ENCODE assay signal across 23 cellular contexts in genomic region chr2:2862386-2862785, GRCh38.
"Had no signal": no experiment of that assay in that cellular context is flagged by ENCODE, and none has a peak within 500 bp of the region (broad histone marks: within the 10 kb centered on the region; RNA-seq: fewer than 3 reads in every experiment).

No MANE protein-coding gene starts in this region.

- H3K27me3 Mint-ChIP-seq: dendritic cell treated with granulocyte-macrophage colony-stimulating factor and Interleukin-4, amounts not matched to agents 40 ng/mL and 50 ng/mL, for 4 days; effector memory CD8-positive, alpha-beta T cell had no signal

- H3K4me3 ChIP-seq: colonic mucosa, esophagus squamous epithelium, gastrocnemius medialis, heart right ventricle, left ventricle myocardium inferior, lower lobe of right lung had no signal

- ATAC-seq: effector memory CD8-positive, alpha-beta T cell; esophagus mucosa; gastrocnemius medialis; left colon; left lobe of liver; lower lobe of right lung had no signal

- H3K27me3 ChIP-seq: colonic mucosa, gastrocnemius medialis had no signal

- H3K4me3 Mint-ChIP-seq: dendritic cell treated with granulocyte-macrophage colony-stimulating factor and Interleukin-4, amounts not matched to agents 40 ng/mL and 50 ng/mL, for 4 days; effector memory CD8-positive, alpha-beta T cell; endodermal cell had no signal

- H3K27ac Mint-ChIP-seq: dendritic cell treated with granulocyte-macrophage colony-stimulating factor and Interleukin-4, amounts not matched to agents 40 ng/mL and 50 ng/mL, for 4 days; effector memory CD8-positive, alpha-beta T cell; endodermal cell had no signal

- H3K9me3 Mint-ChIP-seq: dendritic cell treated with granulocyte-macrophage colony-stimulating factor and Interleukin-4, amounts not matched to agents 40 ng/mL and 50 ng/mL, for 4 days; effector memory CD8-positive, alpha-beta T cell had no signal

- H3K4me1 Mint-ChIP-seq: endodermal cell had no signal

- H3K4me1 ChIP-seq: colonic mucosa, esophagus squamous epithelium, gastrocnemius medialis, heart right ventricle, left ventricle myocardium inferior, lower lobe of right lung had no signal

- H3K9me3 ChIP-seq: colonic mucosa, esophagus squamous epithelium, gastrocnemius medialis, heart right ventricle, left ventricle myocardium inferior, lower lobe of right lung had no signal

- H3K36me3 ChIP-seq: colonic mucosa, esophagus squamous epithelium, gastrocnemius medialis, heart right ventricle, left ventricle myocardium inferior, lower lobe of right lung had no signal

- DNase-seq: colonic mucosa; cortex of kidney; effector CD8-positive, alpha-beta T cell; effector memory CD8-positive, alpha-beta T cell; endodermal cell; erythroblast; esophagus squamous epithelium; foreskin fibroblast; foreskin melanocyte; gastrocnemius medialis; glutamatergic neuron; heart right ventricle; hippocampal formation; kidney glomerular epithelial cell; left colon; left ventricle myocardium inferior; lower lobe of right lung; mesenchymal stem cell; midbrain had no signal

- H3K27ac ChIP-seq: colonic mucosa, epithelial cell of prostate, esophagus squamous epithelium, gastrocnemius medialis, heart right ventricle, left ventricle myocardium inferior, lower lobe of right lung had no signal
